9 cellular contexts compared by ENCODE assay signal in the genomic region with DNA sequence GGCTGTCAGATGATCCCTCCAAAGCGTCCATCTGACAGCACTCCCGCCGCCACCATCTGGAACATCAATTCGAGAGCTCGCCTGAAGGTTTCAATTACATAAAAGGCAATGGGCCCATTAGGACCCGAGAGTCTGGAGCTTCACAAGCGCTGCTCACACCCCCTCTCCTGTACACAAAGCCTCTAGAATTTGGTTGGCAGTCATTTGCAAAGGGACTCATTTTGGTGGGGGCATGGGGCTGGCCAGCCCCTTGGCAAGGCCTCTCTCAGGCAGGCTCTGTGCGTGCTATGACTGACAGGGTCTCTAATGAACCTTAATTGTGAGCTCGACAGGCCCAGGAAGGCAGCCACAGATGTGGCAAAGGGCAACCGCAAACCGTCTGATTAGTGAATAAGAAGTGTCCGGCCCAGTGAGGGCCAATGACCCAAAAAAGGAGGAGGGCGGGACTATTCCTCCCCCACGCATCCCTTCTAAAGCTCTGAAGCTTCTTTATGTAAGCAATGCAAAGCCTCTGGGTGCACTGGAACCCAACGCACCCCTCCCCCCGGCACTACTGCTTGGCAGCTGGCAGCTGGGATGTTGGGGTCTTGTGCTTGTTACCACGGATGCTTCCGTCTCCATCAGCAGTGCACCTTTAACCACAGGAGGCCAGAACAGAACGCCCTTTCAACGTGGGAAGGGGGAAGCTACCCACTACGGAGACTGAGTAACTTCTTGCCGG.
DNase-seq lines count a peak whose midpoint lies in the region; ATAC-seq, FAIRE-seq and TF ChIP-seq lines count a peak whose summit lies in the region.
"Had no signal": no experiment of that assay in that cellular context is flagged by ENCODE, and none has a peak within 500 bp of the region (broad histone marks: within the 10 kb centered on the region; RNA-seq: fewer than 3 reads in every experiment).

No MANE protein-coding gene starts in this region.

- FAIRE-seq in pancreas (lab: Jason Lieb, UNC) (no peak), RCC 7860 (lab: Jason Lieb, UNC) (no peak)

- no peak overlapping the region for H3K9ac ChIP-seq in colonic mucosa (ENCODE audit: low read depth in 2 of 2, low read length in 2 of 2)

- H3K4me1 ChIP-seq in colonic mucosa, result no peaks in the 10 kb centered on the region
- H3K4me1 ChIP-seq in pancreas, result no peaks in the 10 kb centered on the region

- H3K9me3 ChIP-seq in colonic mucosa (no peaks in the 10 kb centered on the region), pancreas (no peaks in the 10 kb centered on the region)

- 83 to 84% methylated on average over 22 of the region's 22 CpGs for WGBS in pancreas, 2 donors

- H3K36me3 ChIP-seq in colonic mucosa (no peaks in the 10 kb centered on the region), pancreas (no peaks in the 10 kb centered on the region)

- peak in 3 of 4 donors; percentile 18 to 41 (median 33) for ATAC-seq in pancreas
- no peak for ATAC-seq in HG02798 (IDR thresholded peaks at IDR 0.05; ENCODE audit: poor library complexity, unreplicated experiment)

- DNase-seq in DMS 273 treated with DMSO at 0.1 percent for 48 hours (lab: John Stamatoyannopoulos, UW) (peak; percentile 94), NCI-H2227 (lab: John Stamatoyannopoulos, UW; ENCODE audit: unreplicated experiment) (peak; percentile 93), colonic mucosa (peak; percentile 33), pancreas (no peak), MV-4-11 (lab: John Stamatoyannopoulos, UW) (no peak), HEK293T (ENCODE audit: extremely low spot score) (no peak), RCC 7860 (ENCODE audit: low spot score) (no peak)
- DNase-seq: activated CD4-positive, alpha-beta T cell treated with anti-CD3 and anti-CD28 coated beads for 4 hours had no signal

- H3K4me3 ChIP-seq in colonic mucosa (no peak overlapping the region), pancreas (no peak overlapping the region)

- POLR2A ChIA-PET in HEK293T (lab: Yijun Ruan, JAX), result no interaction called here

- CTCF ChIA-PET in HEK293T (lab: Yijun Ruan, JAX), result interaction anchor here (0.5 to 1.1 kb wide), 7 partner anchors 14 to 255 kb away, joined by 3 to 5 read pairs (median 3); no protein-coding TSS in a partner anchor

- intact Hi-C loops in colonic mucosa (cut with DNase I) (no loop called here), pancreas (cut with DNase I) (no loop called here)

- TF ChIP-seq CTCF in colonic mucosa (IDR thresholded peaks at IDR 0.05), result no peak
- TF ChIP-seq CTCF in pancreas (IDR thresholded peaks at IDR 0.05), result no peak

- H3K27me3 ChIP-seq in colonic mucosa, result no peaks in the 10 kb centered on the region
- H3K27me3 ChIP-seq in pancreas, result no peaks in the 10 kb centered on the region

- peak overlapping the region; percentile 56 for H3K27ac ChIP-seq in colonic mucosa
- no peak overlapping the region for H3K27ac ChIP-seq in pancreas

TF ChIP-seq in HEK293T, 16 proteins besides CTCF, POLR2A, EP300 and RAD21:
- TF ChIP-seq HDGF (IDR thresholded peaks at IDR 0.05; ENCODE audit: borderline replicate concordance) (no peak), TARDBP (IDR thresholded peaks at IDR 0.05) (no peak), ELF4 (IDR thresholded peaks at IDR 0.05) (no peak), SUZ12 (IDR thresholded peaks at IDR 0.05) (no peak), ARNT (IDR thresholded peaks at IDR 0.05) (no peak), FOXA1 (IDR thresholded peaks at IDR 0.05) (no peak), FOXM1 (IDR thresholded peaks at IDR 0.05; ENCODE audit: borderline replicate concordance) (no peak), LEF1 (IDR thresholded peaks at IDR 0.05; ENCODE audit: borderline replicate concordance) (no peak)

Comparison
In these comparisons a context has a peak if more than half of its experiments do, and no peak if none do; other contexts are left out.
1. DNase-seq: peak in DMS 273 treated with DMSO at 0.1 percent for 48 hours (single experiment), NCI-H2227 (single experiment) and colonic mucosa (single experiment); none in pancreas (0 of 6), MV-4-11 (single experiment), HEK293T (single experiment) and RCC 7860 (single experiment).